In genomic region chr5:68149189-68149588, GRCh38 we compare ENCODE assay signal across 15 cellular contexts.
A peak's percentile ranks its signal among the peaks of the same experiment; 100 is the strongest.
DNase-seq lines count a peak whose midpoint lies in the region; ATAC-seq, FAIRE-seq and TF ChIP-seq lines count a peak whose summit lies in the region.
"Had no signal": no experiment of that assay in that cellular context is flagged by ENCODE, and none has a peak within 500 bp of the region (broad histone marks: within the 10 kb centered on the region; RNA-seq: fewer than 3 reads in every experiment).

No MANE protein-coding gene starts in this region.

- H2BK120ac ChIP-seq in neuronal stem cell (ENCODE audit: low read depth, low read length), result no peak overlapping the region

- no peak overlapping the region for H3K4me3 Mint-ChIP-seq in activated T-cell treated with anti-CD3 and anti-CD28 coated beads, Interleukin-2, amount 50 U/mL, for 72 hours
- H3K4me3 Mint-ChIP-seq: activated naive CD8-positive, alpha-beta T cell treated with anti-CD3 and anti-CD28 coated beads, Interleukin-2, amount 10 ng/mL, durations not matched to agents 7 days and 5 days had no signal

- in situ Hi-C loops in astrocyte of the spinal cord (cut with HindIII; ENCODE audit: low sequenced_read_pairs), result no loop called here

- no peaks in the 10 kb centered on the region for H3K27me3 Mint-ChIP-seq in activated T-cell treated with anti-CD3 and anti-CD28 coated beads, Interleukin-2, amount 50 U/mL, for 72 hours (ENCODE audit: low read depth)
- H3K27me3 Mint-ChIP-seq: activated naive CD8-positive, alpha-beta T cell treated with anti-CD3 and anti-CD28 coated beads, Interleukin-2, amount 10 ng/mL, durations not matched to agents 7 days and 5 days; progenitor cell of endocrine pancreas had no signal

- peak; percentile 79 for FAIRE-seq in GM18507 (lab: Jason Lieb, UNC)

- peaks cover 18% of the 10 kb centered on the region for H3K4me1 Mint-ChIP-seq in activated T-cell treated with anti-CD3 and anti-CD28 coated beads, Interleukin-2, amount 50 U/mL, for 72 hours (ENCODE audit: low read depth)
- H3K4me1 Mint-ChIP-seq: activated naive CD8-positive, alpha-beta T cell treated with anti-CD3 and anti-CD28 coated beads, Interleukin-2, amount 10 ng/mL, durations not matched to agents 7 days and 5 days had no signal

- H2BK15ac ChIP-seq in neuronal stem cell (ENCODE audit: low read length), result no peak overlapping the region

- H3K4ac ChIP-seq in neuronal stem cell (ENCODE audit: low read length), result no peak overlapping the region

- no peaks in the 10 kb centered on the region for H3K4me1 ChIP-seq in neuronal stem cell (ENCODE audit: control insufficient read depth in 2 of 2, insufficient read depth in 1 of 2, low read depth in 1 of 2, low read length in 2 of 2)
- no peaks in the 10 kb centered on the region for H3K4me1 ChIP-seq in aorta (ENCODE audit: control insufficient read depth in 1 of 2, insufficient read depth in 2 of 2, low read length in 2 of 2)
- H3K4me1 ChIP-seq: Caco-2 had no signal

- no peak overlapping the region for H3K4me3 ChIP-seq in astrocyte of the spinal cord (ENCODE audit: low read depth, low read length)
- no peak overlapping the region for H3K4me3 ChIP-seq in neuronal stem cell (ENCODE audit: low read length in 2 of 2)
- no peak overlapping the region for H3K4me3 ChIP-seq in H7 (ENCODE audit: insufficient read depth, low read depth, low read length)
- no peak overlapping the region for H3K4me3 ChIP-seq in aorta (ENCODE audit: low read length in 2 of 2)
- H3K4me3 ChIP-seq: lung had no signal

- no peaks in the 10 kb centered on the region for H3K79me1 ChIP-seq in neuronal stem cell (ENCODE audit: low read depth, low read length)

- WGBS in neuronal stem cell (ENCODE audit: extremely low coverage in 2 of 2, insufficient read length in 2 of 2, insufficient replicate concordance in 1 of 2), 2 donors, result no CpG with 5 or more reads among the region's 2 CpGs
- WGBS in aorta, 2 donors, result 93 to 94% methylated on average over 2 of the region's 2 CpGs

- no peak overlapping the region for H4K8ac ChIP-seq in neuronal stem cell (ENCODE audit: low read depth, low read length)

- ATAC-seq in activated T-cell treated with anti-CD3 and anti-CD28 coated beads, Interleukin-2, amount 50 U/mL, for 72 hours (replicated peaks in 1 of 2), result no peak
- ATAC-seq in aorta (ENCODE audit: low FRiP score), result no peak

- peak overlapping the region; percentile 74 for H3K18ac ChIP-seq in neuronal stem cell (ENCODE audit: low read length)

- TF ChIP-seq CTCF in astrocyte of the spinal cord (IDR thresholded peaks at IDR 0.05; ENCODE audit: low read depth, low read length), result no peak

- intact Hi-C loops in aorta (cut with DNase I), result no loop called here

- H2BK12ac ChIP-seq in neuronal stem cell (ENCODE audit: low read length), result no peak overlapping the region

- no peak overlapping the region for H3K23ac ChIP-seq in neuronal stem cell (ENCODE audit: low read depth, low read length, poor library complexity)

- H3K9ac ChIP-seq in neuronal stem cell (ENCODE audit: low read depth, low read length, poor library complexity), result no peak overlapping the region

- H2BK5ac ChIP-seq in neuronal stem cell (ENCODE audit: low read length), result no peak overlapping the region

- H3K36me3 ChIP-seq in neuronal stem cell (replicated peaks in 1 of 2; ENCODE audit: control insufficient read depth in 2 of 2, insufficient read depth in 2 of 2, low read length in 2 of 2), result no peaks in the 10 kb centered on the region
- H3K36me3 ChIP-seq in H7 (replicated peaks; ENCODE audit: control insufficient read depth, insufficient read depth, low read length), result no peaks in the 10 kb centered on the region
- H3K36me3 ChIP-seq in aorta (ENCODE audit: control insufficient read depth in 1 of 2, insufficient read depth in 2 of 2, low read length in 1 of 2), result no peaks in the 10 kb centered on the region

- H3K9me3 ChIP-seq in neuronal stem cell (replicated peaks in 1 of 2; ENCODE audit: control insufficient read depth in 2 of 2, insufficient read depth in 1 of 2, low read depth in 1 of 2, low read length in 2 of 2) (no peaks in the 10 kb centered on the region), aorta (ENCODE audit: control insufficient read depth, low read length) (no peaks in the 10 kb centered on the region)
- H3K9me3 ChIP-seq: Caco-2 had no signal

- H3K27ac Mint-ChIP-seq in activated T-cell treated with anti-CD3 and anti-CD28 coated beads, Interleukin-2, amount 50 U/mL, for 72 hours, result no peak overlapping the region
- H3K27ac Mint-ChIP-seq: activated naive CD8-positive, alpha-beta T cell treated with anti-CD3 and anti-CD28 coated beads, Interleukin-2, amount 10 ng/mL, durations not matched to agents 7 days and 5 days; progenitor cell of endocrine pancreas had no signal

- no peaks in the 10 kb centered on the region for H3K27me3 ChIP-seq in neuronal stem cell (ENCODE audit: control insufficient read depth in 3 of 3, insufficient read depth in 3 of 3, low read depth in 1 of 3, low read length in 3 of 3)
- no peaks in the 10 kb centered on the region for H3K27me3 ChIP-seq in H7 (ENCODE audit: control insufficient read depth, insufficient read depth, low read length)
- H3K27me3 ChIP-seq in aorta (ENCODE audit: control insufficient read depth in 1 of 2, insufficient read depth in 2 of 2, low read length in 1 of 2), result no peaks in the 10 kb centered on the region

- H3K27ac ChIP-seq in neuronal stem cell (replicated peaks; ENCODE audit: low read length) (no peak overlapping the region), aorta (ENCODE audit: low read depth in 1 of 2, low read length in 2 of 2) (no peak overlapping the region)

- H2AFZ ChIP-seq in neuronal stem cell (ENCODE audit: low read length), result peak overlapping the region; percentile 19

- no peak overlapping the region for H3K4me2 ChIP-seq in neuronal stem cell (ENCODE audit: insufficient read depth, low read length, poor library complexity, severe bottlenecking)

- H3K14ac ChIP-seq in neuronal stem cell (ENCODE audit: low read length), result no peak overlapping the region

- peaks cover under 1 to 2% of the 10 kb centered on the region in 2 donors for H3K36me3 Mint-ChIP-seq in activated T-cell treated with anti-CD3 and anti-CD28 coated beads, Interleukin-2, amount 50 U/mL, for 72 hours (ENCODE audit: insufficient read depth in 2 of 2)
- H3K36me3 Mint-ChIP-seq: activated naive CD8-positive, alpha-beta T cell treated with anti-CD3 and anti-CD28 coated beads, Interleukin-2, amount 10 ng/mL, durations not matched to agents 7 days and 5 days had no signal

- DNase-seq in GM18507 (ENCODE audit: extremely low spot score, insufficient read length, low read depth), result no peak
- peak; percentile 64 for DNase-seq in HCEC 1CT
- DNase-seq in astrocyte of the spinal cord (ENCODE audit: low read depth, low spot score), result peak; percentile 13
- DNase-seq in neuronal stem cell (ENCODE audit: low spot score), result no peak
- no peak for DNase-seq in activated T-cell treated with anti-CD3 and anti-CD28 coated beads, Interleukin-2, amount 50 U/mL, for 72 hours
- DNase-seq in H7, result no peak
- no peak for DNase-seq in aorta
- no peak for DNase-seq in NCI-H748 treated with DMSO at 0.1 percent for 48 hours (lab: John Stamatoyannopoulos, UW)
- DNase-seq: activated naive CD8-positive, alpha-beta T cell treated with anti-CD3 and anti-CD28 coated beads, Interleukin-2, amount 10 ng/mL, durations not matched to agents 7 days and 5 days; Caco-2; KG1; NCI-H345; stimulated activated CD4-positive, alpha-beta T cell treated with anti-CD3 and anti-CD28 coated beads, Interleukin-4, amount 100 ng/mL, for 24 hours had no signal

- H3K9me3 Mint-ChIP-seq in activated T-cell treated with anti-CD3 and anti-CD28 coated beads, Interleukin-2, amount 50 U/mL, for 72 hours, result peaks cover 0 to 1% of the 10 kb centered on the region in 2 donors

- H2AK5ac ChIP-seq in neuronal stem cell (ENCODE audit: low read depth, low read length), result no peak overlapping the region

- H4K91ac ChIP-seq in neuronal stem cell (ENCODE audit: low read depth, low read length, poor library complexity), result no peak overlapping the region

Comparison
In these comparisons a context has a peak if more than half of its experiments do, and no peak if none do; other contexts are left out.
1. DNase-seq: peak in HCEC 1CT (single experiment) and astrocyte of the spinal cord (single experiment); none in GM18507 (single experiment), neuronal stem cell (single experiment), activated T-cell treated with anti-CD3 and anti-CD28 coated beads, Interleukin-2, amount 50 U/mL, for 72 hours (0 of 2), H7 (single experiment), aorta (0 of 2) and NCI-H748 treated with DMSO at 0.1 percent for 48 hours (single experiment).